Comparison of ENCODE assay signal across 8 cellular contexts in the genomic region with DNA sequence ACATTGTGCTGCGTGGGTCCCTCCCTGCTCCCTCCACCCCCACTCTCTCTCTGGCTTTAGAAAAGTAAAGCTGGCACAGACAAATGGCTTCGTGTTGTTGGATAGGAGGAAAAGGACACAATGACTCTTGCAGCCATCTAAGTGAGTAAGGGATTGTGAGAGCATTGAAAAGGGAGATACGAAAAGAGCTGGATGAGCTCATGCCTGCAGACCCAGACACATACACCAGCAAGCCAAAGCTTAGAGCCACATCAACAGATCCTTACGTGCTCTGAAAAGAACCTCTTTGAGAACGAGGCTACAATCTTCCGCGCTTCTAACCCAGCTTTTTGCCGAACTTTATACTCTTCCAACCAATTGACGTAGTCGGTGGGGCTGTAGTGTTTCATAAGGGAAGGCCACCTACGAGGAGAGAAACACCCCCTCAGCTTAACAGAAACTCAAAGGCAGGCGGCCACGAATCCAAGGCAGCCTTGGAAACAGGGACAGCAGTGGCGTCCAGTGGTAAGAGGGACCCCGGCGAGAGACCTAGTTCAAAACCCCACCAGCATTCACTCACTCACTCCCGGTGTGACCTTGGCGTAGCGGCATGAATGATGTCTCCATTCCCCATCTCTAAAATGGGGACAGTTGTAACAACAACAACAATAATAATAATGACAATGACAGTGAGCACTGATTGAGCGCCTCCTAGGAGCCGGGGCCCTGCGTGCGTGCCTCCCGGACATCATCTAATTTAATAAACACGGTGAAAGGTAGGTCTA. TPM values are rescaled to one million over a fixed set of nuclear protein-coding genes. Genes with fewer than 3 reads are reported as not detected.
DNase-seq lines count a peak whose midpoint lies in the region; TF ChIP-seq lines count a peak whose summit lies in the region.

No MANE protein-coding gene starts in this region.

- peaks cover 42% of the 10 kb centered on the region for H3K4me1 Mint-ChIP-seq in activated naive CD4-positive, alpha-beta T cell treated with anti-CD3 and anti-CD28 coated beads, Interleukin-2, amount 50 U/mL, for 24 hours

- H3K36me3 Mint-ChIP-seq in activated naive CD4-positive, alpha-beta T cell treated with anti-CD3 and anti-CD28 coated beads, Interleukin-2, amount 50 U/mL, for 24 hours = peaks cover 13% of the 10 kb centered on the region

- no peaks in the 10 kb centered on the region for H3K27me3 Mint-ChIP-seq in activated naive CD4-positive, alpha-beta T cell treated with anti-CD3 and anti-CD28 coated beads, Interleukin-2, amount 50 U/mL, for 24 hours

- peak overlapping the region; percentile 55 for H3K27ac Mint-ChIP-seq in activated naive CD4-positive, alpha-beta T cell treated with anti-CD3 and anti-CD28 coated beads, Interleukin-2, amount 50 U/mL, for 24 hours

- H3K4me1 ChIP-seq in adipocyte (ENCODE audit: control insufficient read depth, insufficient read depth, low read length) = peaks cover 22% of the 10 kb centered on the region
- peaks cover 0 to 17% of the 10 kb centered on the region in 2 donors for H3K4me1 ChIP-seq in right atrium auricular region

- H3K36me3 ChIP-seq in adipocyte (ENCODE audit: control insufficient read depth, insufficient read depth, low read length, severe bottlenecking) (peaks cover 20% of the 10 kb centered on the region), right atrium auricular region (peaks cover 22% of the 10 kb centered on the region)

- H3K9ac ChIP-seq in adipocyte (ENCODE audit: low read length) = peak overlapping the region; percentile 83

- H3K27me3 ChIP-seq in adipocyte (replicated peaks; ENCODE audit: control insufficient read depth, insufficient read depth, low read length) = no peaks in the 10 kb centered on the region
- no peaks in the 10 kb centered on the region for H3K27me3 ChIP-seq in right atrium auricular region

- TF ChIP-seq CTCF in right atrium auricular region (IDR thresholded peaks at IDR 0.05) (no peak), GM20000 (IDR thresholded peaks at IDR 0.05; ENCODE audit: extremely low read depth, missing control alignments) (no peak)

- no peak for DNase-seq in activated naive CD4-positive, alpha-beta T cell (lab: John Stamatoyannopoulos, UW)
- peak; percentile 12 for DNase-seq in adipocyte (ENCODE audit: low read depth)
- DNase-seq in right atrium auricular region (ENCODE audit: low spot score) = no peak
- peak; percentile 89 for DNase-seq in pons (ENCODE audit: low spot score)
- no peak for DNase-seq in activated effector memory CD4-positive, alpha-beta T cell treated with Interleukin-2 at 50 U/mL for 16 hours
- no peak for DNase-seq in GM20000 (ENCODE audit: low spot score)
- DNase-seq in stimulated activated CD4-positive, alpha-beta T cell treated with anti-CD3 and anti-CD28 coated beads, Interleukin-4, amount 100 ng/mL, for 4 hours = no peak

- H3K4me3 ChIP-seq in adipocyte (ENCODE audit: low read length) (peak overlapping the region; percentile 93), right atrium auricular region (peak overlapping the region; percentile 81 to 85)

- peak overlapping the region; percentile 96 for H3K4me3 Mint-ChIP-seq in activated naive CD4-positive, alpha-beta T cell treated with anti-CD3 and anti-CD28 coated beads, Interleukin-2, amount 50 U/mL, for 24 hours

- H3K27ac ChIP-seq in right atrium auricular region = peak overlapping the region; percentile 80 to 86

- H3K9me3 ChIP-seq in adipocyte (ENCODE audit: control insufficient read depth, low read length) = no peaks in the 10 kb centered on the region
- H3K9me3 ChIP-seq in right atrium auricular region = no peaks in the 10 kb centered on the region

- no peaks in the 10 kb centered on the region for H3K9me3 Mint-ChIP-seq in activated naive CD4-positive, alpha-beta T cell treated with anti-CD3 and anti-CD28 coated beads, Interleukin-2, amount 50 U/mL, for 24 hours

RNA-seq across cellular contexts. Expression of gene FBXO21, which starts 1.1 kb away (rescaled TPM):
- total RNA-seq in right atrium auricular region = 10 to 100 TPM; 43.5 to 77.9 TPM

Comparison
In these comparisons a context has a peak if more than half of its experiments do, and no peak if none do; other contexts are left out.
1. DNase-seq: peak in adipocyte (single experiment) and pons (single experiment); none in activated naive CD4-positive, alpha-beta T cell (0 of 4), right atrium auricular region (single experiment), activated effector memory CD4-positive, alpha-beta T cell treated with Interleukin-2 at 50 U/mL for 16 hours (single experiment), GM20000 (single experiment) and stimulated activated CD4-positive, alpha-beta T cell treated with anti-CD3 and anti-CD28 coated beads, Interleukin-4, amount 100 ng/mL, for 4 hours (0 of 2).